Comparison of ENCODE assay signal across 14 cellular contexts in the genomic region with DNA sequence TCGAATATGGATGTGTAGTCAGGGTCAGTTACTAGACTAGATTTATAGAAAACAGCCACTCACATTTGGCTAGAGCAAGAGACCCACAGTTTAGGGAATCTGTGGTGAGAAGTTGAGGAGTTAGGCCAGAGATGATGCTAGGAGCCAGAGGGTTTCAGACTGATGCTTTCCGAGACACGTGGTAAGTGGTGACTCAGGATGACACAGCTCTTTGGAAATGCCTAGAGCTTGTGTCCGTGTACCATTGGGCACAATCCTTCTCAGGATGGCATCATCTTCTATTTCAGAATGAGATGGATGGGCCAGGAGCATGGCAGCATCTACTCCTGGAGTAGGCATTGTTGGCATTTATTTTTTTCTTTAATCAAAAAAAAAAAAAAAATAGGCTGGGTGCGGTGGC.
DNase-seq lines count a peak whose midpoint lies in the region; ATAC-seq, FAIRE-seq and TF ChIP-seq lines count a peak whose summit lies in the region.
"Had no signal": no experiment of that assay in that cellular context is flagged by ENCODE, and none has a peak within 500 bp of the region (broad histone marks: within the 10 kb centered on the region; RNA-seq: fewer than 3 reads in every experiment).

No MANE protein-coding gene starts in this region.

- no peak overlapping the region for H3K4me3 ChIP-seq in foreskin fibroblast (ENCODE audit: low read depth in 1 of 2, low read length in 2 of 2)
- H3K4me3 ChIP-seq: esophagus squamous epithelium, transverse colon had no signal

- no peak for ATAC-seq in HG03521 (IDR thresholded peaks at IDR 0.05; ENCODE audit: unreplicated experiment)
- no peak for ATAC-seq in HG03175 (IDR thresholded peaks at IDR 0.05; ENCODE audit: unreplicated experiment)
- ATAC-seq: activated naive CD4-positive, alpha-beta T cell treated with anti-CD3 and anti-CD28 coated beads, Interleukin-2, amount 50 U/mL, for 72 hours had no signal

- TF ChIP-seq CTCF in foreskin fibroblast (IDR thresholded peaks at IDR 0.05; ENCODE audit: low read depth, low read length) = no peak

- peak; percentile 42 for FAIRE-seq in HTR-8/SVneo (lab: Jason Lieb, UNC)

- DNase-seq in AG08395 (ENCODE audit: low spot score) (peak; percentile 71), HTR-8/SVneo (ENCODE audit: insufficient read length, low spot score) (peak; percentile 13), astrocyte of the hippocampus (ENCODE audit: low read depth, low spot score) (peak; percentile 35), foreskin fibroblast (peak; percentile 70 to 85), DMS79 treated with DMSO at 0.1 percent for 48 hours (lab: John Stamatoyannopoulos, UW) (no peak)
- DNase-seq in activated T-cell treated with anti-CD3 and anti-CD28 coated beads, Interleukin-2, amount 50 U/mL, for 1 hour = no peak
- DNase-seq: activated CD4-positive, CD25-positive, alpha-beta regulatory T cell; esophagus squamous epithelium; MM.1S; stimulated activated CD4-positive, alpha-beta T cell treated with anti-CD3 and anti-CD28 coated beads, Interleukin-15, amount 100 ng/mL, for 24 hours; transverse colon had no signal

Comparison
In these comparisons a context has a peak if more than half of its experiments do, and no peak if none do; other contexts are left out.
1. DNase-seq: peak in AG08395 (single experiment), HTR-8/SVneo (single experiment), astrocyte of the hippocampus (single experiment) and foreskin fibroblast (2 of 2); none in activated T-cell treated with anti-CD3 and anti-CD28 coated beads, Interleukin-2, amount 50 U/mL, for 1 hour (single experiment) and DMS79 treated with DMSO at 0.1 percent for 48 hours (single experiment).